Comparison of ENCODE assay signal across 7 cellular contexts in the genomic region with DNA sequence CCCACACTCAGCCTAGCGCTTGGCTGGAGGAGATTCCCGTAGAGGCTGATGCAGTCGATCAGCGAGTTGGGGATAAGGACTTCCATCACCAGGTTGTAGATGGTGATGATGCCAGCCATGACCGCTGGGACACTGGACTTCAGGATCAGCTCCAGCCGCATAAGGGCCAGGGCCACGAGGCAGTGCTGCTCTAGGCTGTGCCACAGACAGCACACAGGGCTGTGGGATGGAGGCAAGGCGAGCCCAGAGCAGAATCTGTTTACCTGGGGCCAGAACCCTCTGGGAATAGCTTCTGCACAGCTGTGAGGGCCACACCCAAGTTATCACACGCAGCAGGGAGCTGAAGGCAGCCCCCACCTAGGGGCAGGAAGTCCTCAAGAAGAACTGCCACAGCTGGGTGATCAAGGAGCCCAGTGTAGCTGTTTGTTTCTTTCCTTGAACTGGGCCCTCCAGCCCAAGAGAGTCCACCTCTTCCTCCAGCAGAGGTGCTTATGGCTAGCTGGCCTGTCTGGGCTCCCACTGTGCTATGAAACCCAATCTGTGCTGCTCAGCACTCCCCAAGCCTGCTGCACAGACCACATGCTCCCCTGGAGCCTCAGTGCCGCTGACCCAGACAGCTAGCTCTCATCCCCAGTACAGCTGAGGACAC. TPM values are rescaled to one million over a fixed set of nuclear protein-coding genes. Genes with fewer than 3 reads are reported as not detected.
DNase-seq lines count a peak whose midpoint lies in the region; ATAC-seq and TF ChIP-seq lines count a peak whose summit lies in the region.

No MANE protein-coding gene starts in this region.

- H3K36me3 Mint-ChIP-seq in activated CD4-positive, alpha-beta memory T cell treated with anti-CD3 and anti-CD28 coated beads, Interleukin-2, amount 10 ng/mL, durations not matched to agents 7 days and 5 days (ENCODE audit: low read depth), result peaks cover 76% of the 10 kb centered on the region

- no peak overlapping the region for H3K4me3 ChIP-seq in mucosa of rectum (ENCODE audit: low read length in 2 of 2)

- peaks cover 86% of the 10 kb centered on the region for H3K4me1 Mint-ChIP-seq in activated CD4-positive, alpha-beta memory T cell treated with anti-CD3 and anti-CD28 coated beads, Interleukin-2, amount 10 ng/mL, durations not matched to agents 7 days and 5 days

- peak overlapping the region; percentile 87 for H3K27ac Mint-ChIP-seq in activated CD4-positive, alpha-beta memory T cell treated with anti-CD3 and anti-CD28 coated beads, Interleukin-2, amount 10 ng/mL, durations not matched to agents 7 days and 5 days

- no peaks in the 10 kb centered on the region for H3K27me3 ChIP-seq in mucosa of rectum (ENCODE audit: control insufficient read depth in 2 of 2, insufficient read depth in 2 of 2, low read length in 2 of 2)

- H3K27me3 Mint-ChIP-seq in activated CD4-positive, alpha-beta memory T cell treated with anti-CD3 and anti-CD28 coated beads, Interleukin-2, amount 10 ng/mL, durations not matched to agents 7 days and 5 days, result no peaks in the 10 kb centered on the region

- peak overlapping the region; percentile 49 to 74 for H3K27ac ChIP-seq in mucosa of rectum (ENCODE audit: low read depth in 2 of 2, low read length in 2 of 2)

- peak; percentile 57 for DNase-seq in activated CD4-positive, alpha-beta memory T cell treated with anti-CD3 and anti-CD28 coated beads, Interleukin-2, amount 10 ng/mL, durations not matched to agents 7 days and 5 days
- DNase-seq in 8988T (no peak), HuH-7.5 (ENCODE audit: low spot score) (no peak)
- DNase-seq in effector CD8-positive, alpha-beta T cell (lab: John Stamatoyannopoulos, UW), result no peak

- ATAC-seq in HG02852 (IDR thresholded peaks at IDR 0.05; ENCODE audit: unreplicated experiment), result peak; percentile 67

- peaks cover 0 to 2% of the 10 kb centered on the region in 2 donors for H3K36me3 ChIP-seq in mucosa of rectum (ENCODE audit: control insufficient read depth in 2 of 2, insufficient read depth in 2 of 2, low read length in 2 of 2)

- no peaks in the 10 kb centered on the region for H3K9me3 Mint-ChIP-seq in activated CD4-positive, alpha-beta memory T cell treated with anti-CD3 and anti-CD28 coated beads, Interleukin-2, amount 10 ng/mL, durations not matched to agents 7 days and 5 days

- TF ChIP-seq POLR2A in GM19099 (IDR thresholded peaks at IDR 0.05; ENCODE audit: extremely low read depth, insufficient read length, low read depth), result peak; percentile 24

- POLR2A ChIA-PET in activated CD4-positive, alpha-beta memory T cell treated with anti-CD3 and anti-CD28 coated beads, Interleukin-2, amount 10 ng/mL, durations not matched to agents 7 days and 5 days (lab: Charles Lee), result interaction anchor here (0.6 to 16.5 kb wide), 11 partner anchors 9 to 185 kb away, joined by 3 to 387 read pairs (median 4); a partner anchor contains a TSS

- H3K9me3 ChIP-seq in mucosa of rectum (ENCODE audit: control insufficient read depth in 2 of 2, low read length in 2 of 2), result no peaks in the 10 kb centered on the region

- H3K9ac ChIP-seq in mucosa of rectum (ENCODE audit: low read depth in 1 of 2, low read length in 2 of 2), result peak overlapping the region in 1 of 2 donors; percentile 38

- H3K4me3 Mint-ChIP-seq in activated CD4-positive, alpha-beta memory T cell treated with anti-CD3 and anti-CD28 coated beads, Interleukin-2, amount 10 ng/mL, durations not matched to agents 7 days and 5 days, result peak overlapping the region; percentile 40

- CTCF ChIA-PET in activated CD4-positive, alpha-beta memory T cell treated with anti-CD3 and anti-CD28 coated beads, Interleukin-2, amount 10 ng/mL, durations not matched to agents 7 days and 5 days (lab: Charles Lee), result interaction anchor here (0.6 to 5.1 kb wide), 9 partner anchors 9 to 122 kb away, joined by 3 to 24 read pairs (median 8); no protein-coding TSS in a partner anchor

- peaks cover 18 to 32% of the 10 kb centered on the region in 2 donors for H3K4me1 ChIP-seq in mucosa of rectum (ENCODE audit: control insufficient read depth in 2 of 2, insufficient read depth in 2 of 2, low read length in 2 of 2)

RNA-seq across cellular contexts. Expression of a gene that starts 6.2 kb away (rescaled TPM):
- 100 to 1,000 TPM; 153 TPM for total RNA-seq in activated CD4-positive, alpha-beta memory T cell treated with anti-CD3 and anti-CD28 coated beads, Interleukin-2, amount 10 ng/mL, durations not matched to agents 7 days and 5 days
